ENCODE assay signal across 8 cellular contexts in the genomic region with DNA sequence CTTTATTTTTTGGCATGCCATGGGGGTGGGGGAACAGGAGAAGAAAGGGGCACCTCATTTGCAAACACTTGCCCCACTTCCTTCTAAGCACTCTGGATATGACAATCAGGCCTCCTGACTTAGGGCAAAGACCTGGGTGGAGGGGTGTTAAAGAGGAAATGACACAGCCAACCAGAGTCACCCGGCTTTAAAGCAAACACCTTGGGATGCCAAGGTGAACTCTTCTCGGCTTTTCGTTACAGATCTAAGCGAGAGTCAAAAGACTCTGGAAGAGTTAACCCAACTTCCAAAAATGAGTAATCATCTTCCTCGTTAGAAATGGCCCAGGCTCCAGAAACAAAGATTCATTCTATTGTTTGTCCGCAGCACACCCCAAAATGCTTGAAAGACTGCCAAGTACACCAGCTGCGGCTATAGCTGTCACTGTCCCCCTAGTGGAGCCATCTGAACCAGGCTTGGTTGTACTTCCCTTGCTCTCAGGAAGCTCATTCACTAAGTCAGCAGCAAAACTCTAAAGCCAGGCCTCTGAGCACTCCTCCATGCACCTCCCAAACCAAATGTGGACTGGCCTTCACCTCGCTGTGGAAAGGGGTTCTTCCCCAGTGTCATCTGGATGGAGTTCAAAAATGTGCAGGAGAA. TPM values are rescaled to one million over a fixed set of nuclear protein-coding genes. Genes with fewer than 3 reads are reported as not detected.
DNase-seq lines count a peak whose midpoint lies in the region; ATAC-seq, FAIRE-seq and TF ChIP-seq lines count a peak whose summit lies in the region.

No MANE protein-coding gene starts in this region.

- H3K27ac Mint-ChIP-seq in activated T-helper 1 cell treated with anti-CD3 and anti-CD28 coated beads, Interleukin-12 subunit alpha, Interleukin-12 subunit beta, Interleukin-2, Interleukin-4 antibody, amounts not matched to agents 30 ng/mL and 10 ng/mL and 1 ng/mL, durations not matched to agents 14 hours and 24 hours and 36 hours = peak overlapping the region; percentile 79

- H3K4me3 Mint-ChIP-seq in activated T-helper 1 cell treated with anti-CD3 and anti-CD28 coated beads, Interleukin-12 subunit alpha, Interleukin-12 subunit beta, Interleukin-2, Interleukin-4 antibody, amounts not matched to agents 30 ng/mL and 10 ng/mL and 1 ng/mL, durations not matched to agents 14 hours and 24 hours and 36 hours = peak overlapping the region; percentile 73

- ATAC-seq in HG02678 (IDR thresholded peaks at IDR 0.05; ENCODE audit: unreplicated experiment) = peak; percentile 42
- ATAC-seq in pancreas = peak; percentile 26 to 68 (median 60)
- no peak for ATAC-seq in HG02970 (IDR thresholded peaks at IDR 0.05; ENCODE audit: low FRiP score, unreplicated experiment)

- FAIRE-seq in pancreas (lab: Jason Lieb, UNC) = no peak

- intact Hi-C loops in activated T-helper 1 cell treated with anti-CD3 and anti-CD28 coated beads, Interleukin-12 subunit alpha, Interleukin-12 subunit beta, Interleukin-2, Interleukin-4 antibody, amounts not matched to agents 30 ng/mL and 10 ng/mL and 1 ng/mL, durations not matched to agents 14 hours and 24 hours and 36 hours (cut with micrococcal nuclease) = no loop called here
- intact Hi-C loops in pancreas (cut with DNase I) = no loop called here

- TF ChIP-seq CTCF in fibroblast of pulmonary artery (IDR thresholded peaks at IDR 0.05; ENCODE audit: low read length, missing control alignments) (peak; percentile 69), pancreas (IDR thresholded peaks at IDR 0.05) (peak in 2 of 4 donors; percentile 11 to 13)

- H3K9me3 Mint-ChIP-seq in activated T-helper 1 cell treated with anti-CD3 and anti-CD28 coated beads, Interleukin-12 subunit alpha, Interleukin-12 subunit beta, Interleukin-2, Interleukin-4 antibody, amounts not matched to agents 30 ng/mL and 10 ng/mL and 1 ng/mL, durations not matched to agents 14 hours and 24 hours and 36 hours = no peaks in the 10 kb centered on the region

- H3K36me3 ChIP-seq in pancreas = no peaks in the 10 kb centered on the region

- peaks cover 92% of the 10 kb centered on the region for H3K4me1 Mint-ChIP-seq in activated T-helper 1 cell treated with anti-CD3 and anti-CD28 coated beads, Interleukin-12 subunit alpha, Interleukin-12 subunit beta, Interleukin-2, Interleukin-4 antibody, amounts not matched to agents 30 ng/mL and 10 ng/mL and 1 ng/mL, durations not matched to agents 14 hours and 24 hours and 36 hours (ENCODE audit: low read depth)

- H3K4me1 ChIP-seq in pancreas = peaks cover 0 to 31% (median 0%) of the 10 kb centered on the region in 3 donors

- H3K9me3 ChIP-seq in pancreas = no peaks in the 10 kb centered on the region

- WGBS in pancreas, 2 donors = 60 to 66% methylated on average over 8 of the region's 8 CpGs

- peak overlapping the region in 2 of 4 donors; percentile 58 to 59 for H3K27ac ChIP-seq in pancreas

- DNase-seq in NCI-H82 (lab: John Stamatoyannopoulos, UW) = peak; percentile 28
- DNase-seq in NCI-H82 treated with DMSO at 0.1 percent for 48 hours (lab: John Stamatoyannopoulos, UW; ENCODE audit: unreplicated experiment) = no peak
- DNase-seq in NCI-H69 (lab: John Stamatoyannopoulos, UW) = peak; percentile 50
- DNase-seq in activated T-helper 1 cell treated with anti-CD3 and anti-CD28 coated beads, Interleukin-12 subunit alpha, Interleukin-12 subunit beta, Interleukin-2, Interleukin-4 antibody, amounts not matched to agents 30 ng/mL and 10 ng/mL and 1 ng/mL, durations not matched to agents 14 hours and 24 hours and 36 hours (ENCODE audit: low spot score) = peak; percentile 54
- DNase-seq in fibroblast of pulmonary artery (ENCODE audit: low read depth) = peak; percentile 90
- peak in 1 of 6 donors; percentile 45 for DNase-seq in pancreas

- H3K27me3 ChIP-seq in pancreas = no peaks in the 10 kb centered on the region

- H3K4me3 ChIP-seq in fibroblast of pulmonary artery (replicated peaks; ENCODE audit: low read depth, low read length) (no peak overlapping the region), pancreas (no peak overlapping the region)

- peaks cover 6% of the 10 kb centered on the region for H3K27me3 Mint-ChIP-seq in activated T-helper 1 cell treated with anti-CD3 and anti-CD28 coated beads, Interleukin-12 subunit alpha, Interleukin-12 subunit beta, Interleukin-2, Interleukin-4 antibody, amounts not matched to agents 30 ng/mL and 10 ng/mL and 1 ng/mL, durations not matched to agents 14 hours and 24 hours and 36 hours (ENCODE audit: insufficient read depth)

- peaks cover 24% of the 10 kb centered on the region for H3K36me3 Mint-ChIP-seq in activated T-helper 1 cell treated with anti-CD3 and anti-CD28 coated beads, Interleukin-12 subunit alpha, Interleukin-12 subunit beta, Interleukin-2, Interleukin-4 antibody, amounts not matched to agents 30 ng/mL and 10 ng/mL and 1 ng/mL, durations not matched to agents 14 hours and 24 hours and 36 hours (ENCODE audit: low read depth)

RNA-seq across cellular contexts. Expression of gene FAM53B, which starts 24.8 kb away (rescaled TPM):
- 31.8 and 32.7 TPM in 2 replicates for total RNA-seq in activated T-helper 1 cell treated with anti-CD3 and anti-CD28 coated beads, Interleukin-12 subunit alpha, Interleukin-12 subunit beta, Interleukin-2, Interleukin-4 antibody, amounts not matched to agents 30 ng/mL and 10 ng/mL and 1 ng/mL, durations not matched to agents 14 hours and 24 hours and 36 hours
- 10 to 100 TPM in 1 of 6 donors, 1 to 10 TPM in 5; 6.5 to 16.4 (median 8.5) TPM for total RNA-seq in pancreas
- polyA plus RNA-seq in pancreas = 1 to 10 TPM; 5.3 to 9.7 TPM
